ENCODE assay signal across 1 cellular context in genomic region chr1:116881879-116882520, GRCh38.
TF ChIP-seq lines count a peak whose summit lies in the region.

No MANE protein-coding gene starts in this region.

TF ChIP-seq in H1, 55 proteins besides CTCF, POLR2A, EP300 and RAD21 (continued from another document):
- TF ChIP-seq CHD7 (IDR thresholded peaks at IDR 0.05; ENCODE audit: insufficient replicate concordance, low read length), result no peak
- no peak for TF ChIP-seq BCL11A (IDR thresholded peaks at IDR 0.05; ENCODE audit: low read depth in 2 of 2, low read length in 2 of 2)
- no peak for TF ChIP-seq KDM4A (IDR thresholded peaks at IDR 0.05; ENCODE audit: low read depth, low read length, severe bottlenecking)
- TF ChIP-seq RBBP5 (IDR thresholded peaks at IDR 0.05; ENCODE audit: borderline replicate concordance, low read depth, low read length), result no peak
- no peak for TF ChIP-seq GTF2F1 (IDR thresholded peaks at IDR 0.05; ENCODE audit: borderline replicate concordance, low read depth, low read length)
- no peak for TF ChIP-seq MAFK (IDR thresholded peaks at IDR 0.05; ENCODE audit: low read depth, low read length)
- no peak for TF ChIP-seq NANOG (IDR thresholded peaks at IDR 0.05; ENCODE audit: insufficient read depth, low read depth, low read length, poor library complexity, severe bottlenecking)
- no peak for TF ChIP-seq TAF7 (optimal IDR thresholded peaks at IDR 0.05; ENCODE audit: borderline replicate concordance, low read depth, low read length)
- TF ChIP-seq MAX (IDR thresholded peaks at IDR 0.05), result no peak
TF ChIP-seq in H1: peak in this region for 0.
